20 cellular contexts compared by ENCODE assay signal in genomic region chr13:30493670-30494381, GRCh38. TPM values are rescaled to one million over a fixed set of nuclear protein-coding genes. Genes with fewer than 3 reads are reported as not detected.
A peak's percentile ranks its signal among the peaks of the same experiment; 100 is the strongest.
DNase-seq lines count a peak whose midpoint lies in the region; ATAC-seq, FAIRE-seq and TF ChIP-seq lines count a peak whose summit lies in the region.
"Had no signal": no experiment of that assay in that cellular context is flagged by ENCODE, and none has a peak within 500 bp of the region (broad histone marks: within the 10 kb centered on the region; RNA-seq: fewer than 3 reads in every experiment).

No MANE protein-coding gene starts in this region.

- H3K4me3 ChIP-seq in body of pancreas = no peak overlapping the region

- no peak for TF ChIP-seq CTCF in body of pancreas (IDR thresholded peaks at IDR 0.05)

- DNase-seq in DMS79 (lab: John Stamatoyannopoulos, UW) (peak; percentile 2), DMS79 treated with DMSO at 0.1 percent for 48 hours (lab: John Stamatoyannopoulos, UW) (no peak), DMS53 (lab: John Stamatoyannopoulos, UW) (peak; percentile 77), NCI-H2029 treated with DMSO at 0.1 percent for 48 hours (lab: John Stamatoyannopoulos, UW) (peak; percentile 4), body of pancreas (peak in 3 of 4 donors; percentile 34 to 75 (median 64)), urothelium cell line (ENCODE audit: low spot score) (no peak)
- no peak for DNase-seq in activated CD4-positive, alpha-beta T cell treated with anti-CD3 and anti-CD28 coated beads, Interleukin-2, amount 50 U/mL, for 1 hour
- DNase-seq in activated naive CD4-positive, alpha-beta T cell treated with Interleukin-2 at 50 U/mL for 16 hours = no peak
- DNase-seq: 8988T, COR-L47, DMS 273 treated with DMSO at 0.1 percent for 48 hours, KG1, NCI-H1436, NCI-H1930, NCI-H446, NCI-H774, PC-3, SIG-M5, T-helper 1 cell had no signal

- peaks cover 52% of the 10 kb centered on the region for H3K4me1 ChIP-seq in body of pancreas

- no peak for TF ChIP-seq POLR2A in body of pancreas (IDR thresholded peaks at IDR 0.05)

- H3K9me3 ChIP-seq in body of pancreas = no peaks in the 10 kb centered on the region

- WGBS in body of pancreas, 2 donors = 64 to 72% methylated on average over 2 of the region's 2 CpGs

- H3K27ac ChIP-seq in body of pancreas = peak overlapping the region in 3 of 4 donors; percentile 27 to 54 (median 48)
- H3K27ac ChIP-seq: RWPE1 had no signal

- ATAC-seq in body of pancreas = peak; percentile 60
- ATAC-seq: PC-3 had no signal

- FAIRE-seq in urothelium cell line (lab: Jason Lieb, UNC) = no peak

- no peaks in the 10 kb centered on the region for H3K27me3 ChIP-seq in body of pancreas

- intact Hi-C loops in body of pancreas (cut with DNase I) = no loop called here

- no peaks in the 10 kb centered on the region for H3K36me3 ChIP-seq in body of pancreas (replicated peaks in 1 of 2; ENCODE audit: insufficient read depth in 1 of 2, low read depth in 2 of 2)

RNA-seq across cellular contexts. Expression of gene HMGB1, which starts 28.1 kb away (rescaled TPM):
- 10 to 100 TPM; 54.4 to 97.3 TPM for total RNA-seq in body of pancreas

Comparison
In these comparisons a context has a peak if more than half of its experiments do, and no peak if none do; other contexts are left out.
1. DNase-seq: peak in DMS79 (single experiment), DMS53 (single experiment), NCI-H2029 treated with DMSO at 0.1 percent for 48 hours (single experiment) and body of pancreas (3 of 4); none in DMS79 treated with DMSO at 0.1 percent for 48 hours (single experiment), activated CD4-positive, alpha-beta T cell treated with anti-CD3 and anti-CD28 coated beads, Interleukin-2, amount 50 U/mL, for 1 hour (single experiment), activated naive CD4-positive, alpha-beta T cell treated with Interleukin-2 at 50 U/mL for 16 hours (single experiment) and urothelium cell line (single experiment).